In the genomic region with DNA sequence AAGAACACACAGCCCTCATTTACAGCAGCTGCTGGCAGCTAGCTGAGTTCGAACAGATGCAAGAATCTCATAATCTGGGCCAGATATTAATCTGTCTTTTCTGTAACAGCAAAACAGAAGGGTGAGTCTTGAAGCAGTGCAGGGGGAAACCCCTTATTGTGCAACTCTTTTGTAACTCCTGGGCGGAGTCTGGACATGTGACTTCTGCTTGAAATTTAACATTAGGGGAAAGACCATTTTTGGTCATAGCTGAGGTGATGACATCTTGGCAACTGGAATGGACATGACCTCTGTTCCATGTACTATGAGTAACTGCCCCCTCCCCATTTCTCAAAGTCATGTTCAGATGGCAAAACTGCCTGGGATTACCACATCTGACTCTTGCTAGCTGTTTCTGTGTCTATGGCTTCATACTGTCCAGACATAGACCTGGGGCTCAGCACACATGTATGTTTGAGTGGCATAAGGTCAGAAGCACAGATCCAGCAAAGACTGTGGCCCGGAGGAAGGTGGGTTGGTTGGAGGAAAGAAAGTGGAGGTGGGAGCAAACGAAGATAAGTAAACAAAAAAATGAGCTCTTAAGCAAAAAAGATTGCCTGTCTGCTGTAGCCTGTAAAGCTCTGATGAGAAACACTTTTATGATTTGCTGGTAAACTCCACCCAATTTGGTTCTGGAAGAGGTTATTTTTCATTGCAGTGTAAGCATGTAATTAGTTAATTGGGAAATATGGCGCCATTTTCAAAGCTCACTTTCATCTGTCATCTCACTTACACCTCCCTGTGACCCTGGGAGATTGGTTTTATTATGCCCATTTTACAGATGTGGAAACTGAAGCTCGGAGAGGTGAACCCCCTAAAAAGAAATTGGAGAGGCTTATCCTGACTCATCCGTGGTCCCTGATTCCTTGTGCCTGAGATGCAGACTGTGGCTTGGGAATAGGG, we compare ENCODE assay signal across 8 cellular contexts. TPM values are rescaled to one million over a fixed set of nuclear protein-coding genes. Genes with fewer than 3 reads are reported as not detected.
DNase-seq lines count a peak whose midpoint lies in the region; ATAC-seq and TF ChIP-seq lines count a peak whose summit lies in the region.

No MANE protein-coding gene starts in this region.

- CTCF ChIA-PET in mammary epithelial cell (lab: Charles Lee; ENCODE audit: low non-redundant PET): interaction anchor here (0.6 kb wide), 1 partner anchor 1466 kb away, joined by 3 read pairs; no protein-coding TSS in a partner anchor

- intact Hi-C loops in mammary epithelial cell (cut with micrococcal nuclease) (loop anchor here (1.0 to 5.0 kb wide), 4 partner anchors 22 to 296 kb away; no protein-coding TSS in a partner anchor), lower lobe of right lung (cut with DNase I) (no loop called here)

- H3K36me3 ChIP-seq in mammary epithelial cell (ENCODE audit: insufficient read depth, low read length) (no peaks in the 10 kb centered on the region), lower lobe of right lung (no peaks in the 10 kb centered on the region), tibial nerve (no peaks in the 10 kb centered on the region), H7 (replicated peaks; ENCODE audit: control insufficient read depth, insufficient read depth, low read length) (no peaks in the 10 kb centered on the region)

- H3K4me2 ChIP-seq in mammary epithelial cell (ENCODE audit: insufficient read depth, low read depth, low read length): no peak overlapping the region

- TF ChIP-seq EP300 in tibial nerve (IDR thresholded peaks at IDR 0.05): peak; percentile 93 to 99

- TF ChIP-seq CTCF in AG10803 (conservative IDR thresholded peaks at IDR 0.05; ENCODE audit: low read length) (no peak), mammary epithelial cell (conservative IDR thresholded peaks at IDR 0.05 in 1 of 2, IDR thresholded peaks at IDR 0.05 in 1 of 2; ENCODE audit: extremely low read depth in 1 of 2, insufficient read depth in 1 of 2, low read depth in 1 of 2, low read length in 2 of 2) (no peak), lower lobe of right lung (IDR thresholded peaks at IDR 0.05) (no peak), tibial nerve (IDR thresholded peaks at IDR 0.05) (no peak)

- H3K4me1 ChIP-seq in mammary epithelial cell (ENCODE audit: insufficient read depth, low read length) (peaks cover 13% of the 10 kb centered on the region), lower lobe of right lung (peaks cover 17% of the 10 kb centered on the region), tibial nerve (peaks cover 0 to 16% (median 7%) of the 10 kb centered on the region in 4 donors)

- dilution Hi-C loops in mammary epithelial cell (cut with HindIII; ENCODE audit: low sequenced_read_pairs): no loop called here

- in situ Hi-C loops in mammary epithelial cell (cut with MboI; ENCODE audit: low sequenced_read_pairs in 2 of 2): no loop called here

- ATAC-seq in HG03139 (IDR thresholded peaks at IDR 0.05; ENCODE audit: unreplicated experiment) (peak; percentile 67), lower lobe of right lung (peak; percentile 94 to 96)

- H3K27me3 ChIP-seq in mammary epithelial cell (ENCODE audit: insufficient read depth, low read length) (no peaks in the 10 kb centered on the region), lower lobe of right lung (ENCODE audit: low read depth) (no peaks in the 10 kb centered on the region), tibial nerve (no peaks in the 10 kb centered on the region), H7 (ENCODE audit: control insufficient read depth, insufficient read depth, low read length) (no peaks in the 10 kb centered on the region)

- 80% methylated on average over 6 of the region's 7 CpGs for WGBS in mammary epithelial cell (ENCODE audit: low coverage, missing lambda C conversion rate)
- 61 to 66% methylated on average over 7 of the region's 7 CpGs for WGBS in tibial nerve, 2 donors

- TSS peak; percentile 85 for BruUV-seq in mammary epithelial cell (replicated peaks; lab: Mats Ljungman, UMichigan)

- H4K20me1 ChIP-seq in mammary epithelial cell (ENCODE audit: insufficient read depth, low read length): no peaks in the 10 kb centered on the region

- TF ChIP-seq POLR2A in tibial nerve (IDR thresholded peaks at IDR 0.05): peak in 1 of 2 donors; percentile 0

- no peak overlapping the region for H3K4me3 ChIP-seq in AG10803 (ENCODE audit: low read length)
- H3K4me3 ChIP-seq in mammary epithelial cell (replicated peaks in 1 of 3; ENCODE audit: insufficient read depth in 1 of 3, low read depth in 2 of 3, low read length in 3 of 3): no peak overlapping the region
- no peak overlapping the region for H3K4me3 ChIP-seq in lower lobe of right lung
- no peak overlapping the region for H3K4me3 ChIP-seq in tibial nerve
- no peak overlapping the region for H3K4me3 ChIP-seq in H7 (ENCODE audit: insufficient read depth, low read depth, low read length)

- H3K9ac ChIP-seq in mammary epithelial cell (ENCODE audit: insufficient read depth, low read length): peak overlapping the region; percentile 11

- no peak overlapping the region for H2AFZ ChIP-seq in mammary epithelial cell (ENCODE audit: low read depth, low read length)

- DNase-seq in AG10803 (ENCODE audit: low read depth): peak; percentile 97
- peak; percentile 30 for DNase-seq in GM19238 (ENCODE audit: insufficient read length, low spot score)
- peak; percentile 89 for DNase-seq in RPMI7951 (ENCODE audit: low read depth)
- peak; percentile 98 for DNase-seq in mammary epithelial cell
- peak; percentile 66 for DNase-seq in lower lobe of right lung
- peak; percentile 70 to 97 for DNase-seq in tibial nerve (ENCODE audit: low spot score in 2 of 2)
- DNase-seq in H7: no peak

- H3K9me3 ChIP-seq in mammary epithelial cell (replicated peaks; ENCODE audit: insufficient read depth, low read length) (no peaks in the 10 kb centered on the region), lower lobe of right lung (peaks cover under 1% of the 10 kb centered on the region), tibial nerve (peaks cover 0 to 4% (median 0%) of the 10 kb centered on the region in 4 donors)

- H3K27ac ChIP-seq in mammary epithelial cell (ENCODE audit: insufficient read depth, low read depth, low read length) (peak overlapping the region; percentile 63), lower lobe of right lung (peak overlapping the region; percentile 72), tibial nerve (peak overlapping the region in 3 of 4 donors; percentile 40 to 69 (median 60))

- H3K79me2 ChIP-seq in mammary epithelial cell (ENCODE audit: insufficient read depth, low read length): no peaks in the 10 kb centered on the region

RNA-seq across cellular contexts. Expression of gene ETS2, which starts 26.1 kb away (rescaled TPM):
- total RNA-seq in RPMI7951 (2014; rRNA removed; shearing (Covaris generic)): 16.0 and 16.1 TPM in 2 replicates
- total RNA-seq in mammary epithelial cell (10 to 100 TPM; 60.3 to 62.3 TPM), lower lobe of right lung (160 TPM), tibial nerve (100 to 1,000 TPM in 2 of 4 donors, 10 to 100 TPM in 2; 85.6 to 103 (median 98.5) TPM)
- 21.9 TPM for polyA plus RNA-seq in mammary epithelial cell
- polyA minus RNA-seq in mammary epithelial cell: 27.6 TPM
- total RNA-seq in H7 (2014; rRNA removed; shearing (Covaris generic)): 47.9 and 52.2 TPM in 2 replicates
